17 cellular contexts compared by ENCODE assay signal in the genomic region with DNA sequence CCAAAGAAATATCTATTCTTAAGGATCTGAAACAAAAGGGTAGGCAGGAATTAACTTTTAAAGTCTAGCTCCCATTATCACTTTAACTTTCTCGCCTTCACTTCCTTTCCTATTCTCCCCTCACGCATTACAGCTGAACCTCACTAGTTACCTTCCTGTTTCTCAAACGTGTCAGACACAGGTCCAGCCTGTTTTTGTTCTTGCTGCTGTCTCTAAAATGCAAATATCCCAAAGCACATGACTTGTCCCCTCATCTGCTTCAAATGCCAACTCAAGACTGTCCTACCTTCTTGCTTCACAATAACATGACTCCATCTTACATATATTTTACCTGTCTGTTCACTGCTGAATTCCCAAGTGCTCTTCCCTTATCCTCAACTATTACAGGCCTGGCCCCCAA. TPM values are rescaled to one million over a fixed set of nuclear protein-coding genes. Genes with fewer than 3 reads are reported as not detected.
DNase-seq lines count a peak whose midpoint lies in the region; ATAC-seq, FAIRE-seq and TF ChIP-seq lines count a peak whose summit lies in the region.
"Had no signal": no experiment of that assay in that cellular context is flagged by ENCODE, and none has a peak within 500 bp of the region (broad histone marks: within the 10 kb centered on the region; RNA-seq: fewer than 3 reads in every experiment).

No MANE protein-coding gene starts in this region.

- WGBS in endodermal cell (ENCODE audit: insufficient coverage in 1 of 2, insufficient read length in 1 of 2), 2 experiments, result 77 to 80% methylated on average over 3 of the region's 3 CpGs

- H3K9ac ChIP-seq in endodermal cell (ENCODE audit: extremely low read depth, low read length, poor library complexity, severe bottlenecking), result no peak overlapping the region

- DNase-seq in activated naive CD4-positive, alpha-beta T cell (lab: John Stamatoyannopoulos, UW), result no peak
- DNase-seq in endodermal cell (no peak), HTR-8/SVneo (ENCODE audit: insufficient read length, low spot score) (no peak), superior temporal gyrus (ENCODE audit: extremely low spot score) (no peak)
- DNase-seq: activated CD4-positive, alpha-beta T cell treated with anti-CD3 and anti-CD28 coated beads for 4 hours; activated effector memory CD4-positive, alpha-beta T cell treated with Interleukin-2 at 50 U/mL for 16 hours; DMS 273 treated with DMSO at 0.1 percent for 48 hours; lower lobe of right lung; NCI-H2029 treated with DMSO at 0.1 percent for 48 hours; NCI-H774 had no signal

- ATAC-seq in HG03175 (IDR thresholded peaks at IDR 0.05; ENCODE audit: unreplicated experiment) (peak; percentile 51), GM21717 (IDR thresholded peaks at IDR 0.05; ENCODE audit: unreplicated experiment) (no peak)
- ATAC-seq in stimulated activated memory B cell treated with anti-CD40 and anti-IgM and Interleukin-4, amounts not matched to agents 10 μg/mL and 1 μg/mL and 100 μg/mL, for 72 hours, result peak; percentile 58
- ATAC-seq: lower lobe of right lung had no signal

- H3K27ac ChIP-seq in endodermal cell (ENCODE audit: low read depth, low read length), result peak overlapping the region; percentile 21
- H3K27ac ChIP-seq: lower lobe of right lung had no signal

- TF ChIP-seq CTCF in endodermal cell (conservative IDR thresholded peaks at IDR 0.05), result no peak

- H3K4me1 Mint-ChIP-seq in activated naive CD4-positive, alpha-beta T cell treated with anti-CD3 and anti-CD28 coated beads, Interleukin-2, amount 50 U/mL, for 24 hours, result peaks cover 4% of the 10 kb centered on the region
- peaks cover 13% of the 10 kb centered on the region for H3K4me1 Mint-ChIP-seq in endodermal cell
- H3K4me1 Mint-ChIP-seq in stimulated activated memory B cell treated with anti-CD40 and anti-IgM and Interleukin-4, amounts not matched to agents 10 μg/mL and 1 μg/mL and 100 μg/mL, for 72 hours, result peaks cover 8% of the 10 kb centered on the region
- H3K4me1 Mint-ChIP-seq: brain had no signal

- no peaks in the 10 kb centered on the region for H3K27me3 ChIP-seq in endodermal cell (ENCODE audit: control insufficient read depth, insufficient read depth, low read length, poor library complexity, severe bottlenecking)

- H3K36me3 ChIP-seq in endodermal cell (ENCODE audit: control insufficient read depth, insufficient read depth, low read length), result peaks cover 40% of the 10 kb centered on the region

- H3K4me3 Mint-ChIP-seq in activated naive CD4-positive, alpha-beta T cell treated with anti-CD3 and anti-CD28 coated beads, Interleukin-2, amount 50 U/mL, for 24 hours, result no peak overlapping the region
- no peak overlapping the region for H3K4me3 Mint-ChIP-seq in endodermal cell
- H3K4me3 Mint-ChIP-seq in stimulated activated memory B cell treated with anti-CD40 and anti-IgM and Interleukin-4, amounts not matched to agents 10 μg/mL and 1 μg/mL and 100 μg/mL, for 72 hours, result no peak overlapping the region
- H3K4me3 Mint-ChIP-seq: brain; stimulated activated naive CD8-positive, alpha-beta T cell treated with anti-CD3 and anti-CD28 coated beads, Interleukin-15, Interleukin-2, amounts not matched to agents 100 ng/mL and 50 ng/mL, for 24 hours; T-helper 1 cell treated with Interleukin-12 subunit alpha and Interleukin-12 subunit beta and Interleukin-4 antibody, amounts not matched to agents 30 μg/mL and 1 μg/mL, for 36 hours had no signal

- H3K4me3 ChIP-seq in endodermal cell (ENCODE audit: low read length), result no peak overlapping the region
- H3K4me3 ChIP-seq: lower lobe of right lung had no signal

- H3K9me3 ChIP-seq in endodermal cell (ENCODE audit: control insufficient read depth, low read length), result no peaks in the 10 kb centered on the region
- H3K9me3 ChIP-seq: lower lobe of right lung had no signal

- H3K27ac Mint-ChIP-seq in activated naive CD4-positive, alpha-beta T cell treated with anti-CD3 and anti-CD28 coated beads, Interleukin-2, amount 50 U/mL, for 24 hours, result peak overlapping the region; percentile 85
- no peak overlapping the region for H3K27ac Mint-ChIP-seq in endodermal cell
- peak overlapping the region; percentile 46 for H3K27ac Mint-ChIP-seq in stimulated activated memory B cell treated with anti-CD40 and anti-IgM and Interleukin-4, amounts not matched to agents 10 μg/mL and 1 μg/mL and 100 μg/mL, for 72 hours
- H3K27ac Mint-ChIP-seq: stimulated activated naive CD8-positive, alpha-beta T cell treated with anti-CD3 and anti-CD28 coated beads, Interleukin-15, Interleukin-2, amounts not matched to agents 100 ng/mL and 50 ng/mL, for 24 hours; T-helper 1 cell treated with Interleukin-12 subunit alpha and Interleukin-12 subunit beta and Interleukin-4 antibody, amounts not matched to agents 30 μg/mL and 1 μg/mL, for 36 hours had no signal

- no peaks in the 10 kb centered on the region for H3K27me3 Mint-ChIP-seq in activated naive CD4-positive, alpha-beta T cell treated with anti-CD3 and anti-CD28 coated beads, Interleukin-2, amount 50 U/mL, for 24 hours
- no peaks in the 10 kb centered on the region for H3K27me3 Mint-ChIP-seq in endodermal cell (ENCODE audit: insufficient read depth)
- H3K27me3 Mint-ChIP-seq in stimulated activated memory B cell treated with anti-CD40 and anti-IgM and Interleukin-4, amounts not matched to agents 10 μg/mL and 1 μg/mL and 100 μg/mL, for 72 hours, result no peaks in the 10 kb centered on the region
- H3K27me3 Mint-ChIP-seq: brain; stimulated activated naive CD8-positive, alpha-beta T cell treated with anti-CD3 and anti-CD28 coated beads, Interleukin-15, Interleukin-2, amounts not matched to agents 100 ng/mL and 50 ng/mL, for 24 hours had no signal

- peaks cover 6% of the 10 kb centered on the region for H3K4me1 ChIP-seq in endodermal cell (ENCODE audit: control insufficient read depth, insufficient read depth, low read length)
- H3K4me1 ChIP-seq: lower lobe of right lung had no signal

- FAIRE-seq in HTR-8/SVneo (lab: Jason Lieb, UNC), result no peak

- H3K9me3 Mint-ChIP-seq in activated naive CD4-positive, alpha-beta T cell treated with anti-CD3 and anti-CD28 coated beads, Interleukin-2, amount 50 U/mL, for 24 hours, result no peaks in the 10 kb centered on the region
- H3K9me3 Mint-ChIP-seq in endodermal cell, result no peaks in the 10 kb centered on the region
- no peaks in the 10 kb centered on the region for H3K9me3 Mint-ChIP-seq in stimulated activated memory B cell treated with anti-CD40 and anti-IgM and Interleukin-4, amounts not matched to agents 10 μg/mL and 1 μg/mL and 100 μg/mL, for 72 hours
- H3K9me3 Mint-ChIP-seq: brain; stimulated activated naive CD8-positive, alpha-beta T cell treated with anti-CD3 and anti-CD28 coated beads, Interleukin-15, Interleukin-2, amounts not matched to agents 100 ng/mL and 50 ng/mL, for 24 hours; T-helper 1 cell treated with Interleukin-12 subunit alpha and Interleukin-12 subunit beta and Interleukin-4 antibody, amounts not matched to agents 30 μg/mL and 1 μg/mL, for 36 hours had no signal

- H3K36me3 Mint-ChIP-seq in activated naive CD4-positive, alpha-beta T cell treated with anti-CD3 and anti-CD28 coated beads, Interleukin-2, amount 50 U/mL, for 24 hours, result peaks cover 14% of the 10 kb centered on the region
- peaks cover 25% of the 10 kb centered on the region for H3K36me3 Mint-ChIP-seq in endodermal cell (ENCODE audit: low read depth)
- H3K36me3 Mint-ChIP-seq in stimulated activated memory B cell treated with anti-CD40 and anti-IgM and Interleukin-4, amounts not matched to agents 10 μg/mL and 1 μg/mL and 100 μg/mL, for 72 hours, result peaks cover 61% of the 10 kb centered on the region

RNA-seq across cellular contexts. Expression of gene ZDHHC6, which starts 17.6 kb away (rescaled TPM):
- 10 to 100 TPM; 30.4 to 35.7 TPM for total RNA-seq in endodermal cell
- 33.2 TPM for polyA plus RNA-seq in endodermal cell (2013, experiment 1 of 2)
- polyA plus RNA-seq in endodermal cell (2013, experiment 2 of 2), result 30.8 TPM

RNA-seq across cellular contexts. Expression of gene VTI1A, which starts 17.9 kb away (rescaled TPM):
- 10 to 100 TPM; 27.0 to 29.9 TPM for total RNA-seq in endodermal cell
- polyA plus RNA-seq in endodermal cell (2013, experiment 1 of 2), result 14.6 TPM
- 13.4 TPM for polyA plus RNA-seq in endodermal cell (2013, experiment 2 of 2)

RNA-seq across cellular contexts. Expression of gene ACSL5, which starts 55.2 kb away (rescaled TPM):
- not detected for total RNA-seq in endodermal cell
- not detected for polyA plus RNA-seq in endodermal cell (2013, experiment 1 of 2)
- not detected for polyA plus RNA-seq in endodermal cell (2013, experiment 2 of 2)
